Comparison of ENCODE assay signal across 1 cellular context in genomic region chr10:71218046-71218832, GRCh38.
TF ChIP-seq lines count a peak whose summit lies in the region.

No MANE protein-coding gene starts in this region.

TF ChIP-seq in K562, 482 proteins besides CTCF, POLR2A, EP300 and RAD21 (continued from another document):
- TF ChIP-seq ZNF395 (CRISPR knock-in tag; IDR thresholded peaks at IDR 0.05), result no peak
- no peak for TF ChIP-seq CHD7 (IDR thresholded peaks at IDR 0.05; ENCODE audit: low read depth, low read length)
- TF ChIP-seq NFATC3 (IDR thresholded peaks at IDR 0.05), result no peak
- TF ChIP-seq SLC30A9 (CRISPR knock-in tag; IDR thresholded peaks at IDR 0.05), result no peak
- TF ChIP-seq AFF4 (CRISPR knock-in tag; IDR thresholded peaks at IDR 0.05), result no peak
TF ChIP-seq in K562: peak in this region for 6.
